In the genomic region with DNA sequence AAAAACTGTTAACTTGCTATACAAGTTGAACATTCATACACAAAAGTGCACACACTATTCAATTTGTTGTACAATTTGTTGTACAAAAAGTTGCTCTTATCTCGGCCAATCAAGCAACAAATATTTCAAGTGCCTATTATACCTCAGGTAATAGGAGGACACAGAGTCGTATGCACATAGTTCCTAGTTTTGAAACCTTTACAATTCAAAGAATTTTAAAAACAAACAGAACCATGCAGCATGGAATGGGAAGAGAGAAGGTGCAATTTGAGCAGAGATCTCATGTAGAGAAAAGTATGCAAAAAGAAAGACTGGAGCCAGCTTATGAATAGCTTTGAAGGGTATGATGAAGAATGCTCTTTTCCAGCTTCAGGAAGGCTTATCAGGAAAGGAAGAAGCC, we compare ENCODE assay signal across 14 cellular contexts. TPM values are rescaled to one million over a fixed set of nuclear protein-coding genes. Genes with fewer than 3 reads are reported as not detected.
DNase-seq lines count a peak whose midpoint lies in the region; ATAC-seq and TF ChIP-seq lines count a peak whose summit lies in the region.
"Had no signal": no experiment of that assay in that cellular context is flagged by ENCODE, and none has a peak within 500 bp of the region (broad histone marks: within the 10 kb centered on the region; RNA-seq: fewer than 3 reads in every experiment).

No MANE protein-coding gene starts in this region.

- H3K36me3 Mint-ChIP-seq in natural killer cell (no peaks in the 10 kb centered on the region), memory B cell (peaks cover 20% of the 10 kb centered on the region), nephron progenitor cell (ENCODE audit: low read depth) (peaks cover 27% of the 10 kb centered on the region)
- H3K36me3 Mint-ChIP-seq in natural killer cell treated with Interleukin-12 subunit alpha and Interleukin-12 subunit beta and Interleukin-15 and Interleukin-18, amount 100 ng/mL, for 72 hours: no peaks in the 10 kb centered on the region

- H3K27me3 Mint-ChIP-seq in natural killer cell (ENCODE audit: low read depth in 2 of 2) (no peaks in the 10 kb centered on the region), memory B cell (no peaks in the 10 kb centered on the region), nephron progenitor cell (ENCODE audit: low read depth, poor library complexity) (no peaks in the 10 kb centered on the region)
- no peaks in the 10 kb centered on the region for H3K27me3 Mint-ChIP-seq in natural killer cell treated with Interleukin-12 subunit alpha and Interleukin-12 subunit beta and Interleukin-15 and Interleukin-18, amount 100 ng/mL, for 72 hours
- H3K27me3 Mint-ChIP-seq: CD4-positive, alpha-beta memory T cell had no signal

- no peaks in the 10 kb centered on the region for H3K9me3 Mint-ChIP-seq in natural killer cell
- no peaks in the 10 kb centered on the region for H3K9me3 Mint-ChIP-seq in natural killer cell treated with Interleukin-12 subunit alpha and Interleukin-12 subunit beta and Interleukin-15 and Interleukin-18, amount 100 ng/mL, for 72 hours
- no peaks in the 10 kb centered on the region for H3K9me3 Mint-ChIP-seq in memory B cell
- no peaks in the 10 kb centered on the region for H3K9me3 Mint-ChIP-seq in nephron progenitor cell

- intact Hi-C loops in natural killer cell (cut with micrococcal nuclease): no loop called here

- H3K4me1 Mint-ChIP-seq in natural killer cell (peaks cover 4 to 16% of the 10 kb centered on the region in 2 donors), memory B cell (peaks cover 3% of the 10 kb centered on the region), nephron progenitor cell (peaks cover 16% of the 10 kb centered on the region)
- peaks cover 0 to 5% of the 10 kb centered on the region in 2 donors for H3K4me1 Mint-ChIP-seq in natural killer cell treated with Interleukin-12 subunit alpha and Interleukin-12 subunit beta and Interleukin-15 and Interleukin-18, amount 100 ng/mL, for 72 hours (ENCODE audit: low read depth in 2 of 2)

- no peak overlapping the region for H3K4me3 ChIP-seq in choroid plexus epithelial cell (ENCODE audit: low read depth, low read length)
- H3K4me3 ChIP-seq: A549, HAP-1 had no signal

- no peak overlapping the region for H3K4me3 Mint-ChIP-seq in natural killer cell
- H3K4me3 Mint-ChIP-seq in natural killer cell treated with Interleukin-12 subunit alpha and Interleukin-12 subunit beta and Interleukin-15 and Interleukin-18, amount 100 ng/mL, for 72 hours: no peak overlapping the region
- H3K4me3 Mint-ChIP-seq in memory B cell: no peak overlapping the region
- H3K4me3 Mint-ChIP-seq in nephron progenitor cell: no peak overlapping the region
- H3K4me3 Mint-ChIP-seq: CD4-positive, alpha-beta memory T cell had no signal

- DNase-seq in natural killer cell (no peak), choroid plexus epithelial cell (ENCODE audit: low read depth) (peak; percentile 31), memory B cell (ENCODE audit: low spot score in 2 of 2) (no peak), hepatic stellate cell (ENCODE audit: low spot score) (no peak), nephron progenitor cell (no peak), iPS-NIHi11 (ENCODE audit: low spot score) (no peak)
- no peak for DNase-seq in natural killer cell treated with Interleukin-12 subunit alpha and Interleukin-12 subunit beta and Interleukin-15 and Interleukin-18, amount 100 ng/mL, for 72 hours (ENCODE audit: low spot score)
- DNase-seq: BE2C; CD4-positive, alpha-beta memory T cell; DMS153; DND-41; GF-D8 had no signal

- ATAC-seq in natural killer cell (no peak), memory B cell (ENCODE audit: low read depth) (no peak)
- no peak for ATAC-seq in natural killer cell treated with Interleukin-12 subunit alpha and Interleukin-12 subunit beta and Interleukin-15 and Interleukin-18, amount 100 ng/mL, for 72 hours

- peak overlapping the region; percentile 9 to 19 for H3K27ac Mint-ChIP-seq in natural killer cell
- no peak overlapping the region for H3K27ac Mint-ChIP-seq in natural killer cell treated with Interleukin-12 subunit alpha and Interleukin-12 subunit beta and Interleukin-15 and Interleukin-18, amount 100 ng/mL, for 72 hours
- peak overlapping the region; percentile 19 for H3K27ac Mint-ChIP-seq in memory B cell
- H3K27ac Mint-ChIP-seq in nephron progenitor cell: no peak overlapping the region

- TF ChIP-seq CTCF in natural killer cell (IDR thresholded peaks at IDR 0.05) (no peak), choroid plexus epithelial cell (conservative IDR thresholded peaks at IDR 0.05; ENCODE audit: low read depth, low read length) (no peak), nephron progenitor cell (IDR thresholded peaks at IDR 0.05) (no peak)

RNA-seq across cellular contexts. Expression of a gene that starts 46.5 kb away (rescaled TPM):
- total RNA-seq in natural killer cell: 100 to 1,000 TPM; 110 to 147 (median 121) TPM
- 100 to 1,000 TPM in 1 of 2 donors, 10 to 100 TPM in 1; 98.0 to 135 TPM for total RNA-seq in natural killer cell treated with Interleukin-12 subunit alpha and Interleukin-12 subunit beta and Interleukin-15 and Interleukin-18, amount 100 ng/mL, for 72 hours

Comparison
In these comparisons a context has a peak if more than half of its experiments do, and no peak if none do; other contexts are left out.
1. H3K27ac Mint-ChIP-seq: peak in natural killer cell (2 of 2) and memory B cell (single experiment); none in natural killer cell treated with Interleukin-12 subunit alpha and Interleukin-12 subunit beta and Interleukin-15 and Interleukin-18, amount 100 ng/mL, for 72 hours (0 of 2) and nephron progenitor cell (single experiment).